Comparison of ENCODE assay signal across 8 cellular contexts in genomic region chr2:206443735-206444527, GRCh38. TPM values are rescaled to one million over a fixed set of nuclear protein-coding genes. Genes with fewer than 3 reads are reported as not detected.
DNase-seq lines count a peak whose midpoint lies in the region; ATAC-seq, FAIRE-seq and TF ChIP-seq lines count a peak whose summit lies in the region.

No MANE protein-coding gene starts in this region.

- H3K9me3 Mint-ChIP-seq in activated CD8-positive, alpha-beta memory T cell treated with anti-CD3 and anti-CD28 coated beads, Interleukin-2, amount 10 ng/mL, durations not matched to agents 7 days and 5 days (ENCODE audit: low read depth), result no peaks in the 10 kb centered on the region

- H3K4me3 Mint-ChIP-seq in activated CD8-positive, alpha-beta memory T cell treated with anti-CD3 and anti-CD28 coated beads, Interleukin-2, amount 10 ng/mL, durations not matched to agents 7 days and 5 days, result peak overlapping the region; percentile 64

- no peaks in the 10 kb centered on the region for H3K9me3 ChIP-seq in neutrophil

- TF ChIP-seq CTCF in neutrophil (IDR thresholded peaks at IDR 0.05), result no peak

- no peak overlapping the region for H3K27ac ChIP-seq in neutrophil

- peak overlapping the region; percentile 24 to 45 for H3K4me3 ChIP-seq in neutrophil (ENCODE audit: low read depth in 1 of 2, low read length in 1 of 2)

- H3K27ac Mint-ChIP-seq in activated CD8-positive, alpha-beta memory T cell treated with anti-CD3 and anti-CD28 coated beads, Interleukin-2, amount 10 ng/mL, durations not matched to agents 7 days and 5 days, result no peak overlapping the region

- peaks cover 97% of the 10 kb centered on the region for H3K27me3 ChIP-seq in neutrophil

- CTCF ChIA-PET in activated CD8-positive, alpha-beta memory T cell treated with anti-CD3 and anti-CD28 coated beads, Interleukin-2, amount 10 ng/mL, durations not matched to agents 7 days and 5 days (lab: Charles Lee), result no interaction called here

- in situ Hi-C loops in Caki2 (cut with HindIII; ENCODE audit: low pct_unique_long_range_greater_than_20kb, low sequenced_read_pairs), result no loop called here

- H3K36me3 ChIP-seq in neutrophil, result no peaks in the 10 kb centered on the region

- peak; percentile 33 for DNase-seq in Caki2 (ENCODE audit: low read depth)
- peak; percentile 49 for DNase-seq in HuH-7 (ENCODE audit: low spot score)
- DNase-seq in activated CD8-positive, alpha-beta memory T cell treated with anti-CD3 and anti-CD28 coated beads, Interleukin-2, amount 10 ng/mL, durations not matched to agents 7 days and 5 days, result no peak
- DNase-seq in frontal cortex (ENCODE audit: low spot score in 2 of 2), result peak; percentile 46 to 72
- DNase-seq in ecto neural progenitor cell (ENCODE audit: low spot score), result no peak
- no peak for DNase-seq in LoVo (ENCODE audit: low spot score)

- peak; percentile 56 for ATAC-seq in GM19372 (IDR thresholded peaks at IDR 0.05; ENCODE audit: low read depth, unreplicated experiment)
- ATAC-seq in activated CD8-positive, alpha-beta memory T cell treated with anti-CD3 and anti-CD28 coated beads, Interleukin-2, amount 10 ng/mL, durations not matched to agents 7 days and 5 days, result peak; percentile 71

- peaks cover 12% of the 10 kb centered on the region for H3K4me1 Mint-ChIP-seq in activated CD8-positive, alpha-beta memory T cell treated with anti-CD3 and anti-CD28 coated beads, Interleukin-2, amount 10 ng/mL, durations not matched to agents 7 days and 5 days

- H3K27me3 Mint-ChIP-seq in activated CD8-positive, alpha-beta memory T cell treated with anti-CD3 and anti-CD28 coated beads, Interleukin-2, amount 10 ng/mL, durations not matched to agents 7 days and 5 days, result peaks cover 69% of the 10 kb centered on the region

- peaks cover 2% of the 10 kb centered on the region for H3K36me3 Mint-ChIP-seq in activated CD8-positive, alpha-beta memory T cell treated with anti-CD3 and anti-CD28 coated beads, Interleukin-2, amount 10 ng/mL, durations not matched to agents 7 days and 5 days

- H3K4me1 ChIP-seq in neutrophil (ENCODE audit: control insufficient read depth in 1 of 2, insufficient read depth in 1 of 2, low read depth in 1 of 2, low read length in 1 of 2), result peaks cover 18% of the 10 kb centered on the region in 2 experiments

- no peak for FAIRE-seq in frontal cortex (lab: Jason Lieb, UNC)

RNA-seq across cellular contexts. Expression of gene ADAM23, which starts 0.6 kb away (rescaled TPM):
- total RNA-seq in Caki2 (2014; rRNA removed; shearing (Covaris generic); ENCODE audit: low replicate concordance), result 4.4 and 7.0 TPM in 2 replicates
- under 1 TPM; 0.28 to 0.32 TPM for total RNA-seq in activated CD8-positive, alpha-beta memory T cell treated with anti-CD3 and anti-CD28 coated beads, Interleukin-2, amount 10 ng/mL, durations not matched to agents 7 days and 5 days
- total RNA-seq in frontal cortex, result 20.0 TPM

Comparison
In these comparisons a context has a peak if more than half of its experiments do, and no peak if none do; other contexts are left out.
1. DNase-seq: peak in Caki2 (single experiment), HuH-7 (single experiment) and frontal cortex (2 of 2); none in activated CD8-positive, alpha-beta memory T cell treated with anti-CD3 and anti-CD28 coated beads, Interleukin-2, amount 10 ng/mL, durations not matched to agents 7 days and 5 days (single experiment), ecto neural progenitor cell (single experiment) and LoVo (single experiment).